Comparison of ENCODE assay signal across 8 cellular contexts in genomic region chr5:151773979-151774378, GRCh38. TPM values are rescaled to one million over a fixed set of nuclear protein-coding genes. Genes with fewer than 3 reads are reported as not detected.
DNase-seq lines count a peak whose midpoint lies in the region; ATAC-seq and TF ChIP-seq lines count a peak whose summit lies in the region.

No MANE protein-coding gene starts in this region.

- intact Hi-C loops in adrenal gland (cut with DNase I) = no loop called here

- peaks cover 30 to 58% of the 10 kb centered on the region in 2 donors for H3K4me1 ChIP-seq in adrenal gland (replicated peaks in 1 of 2)

- no peak overlapping the region for H3K27ac ChIP-seq in SK-N-MC
- H3K27ac ChIP-seq in adrenal gland = peak overlapping the region in 1 of 5 donors; percentile 92

- H3K27me3 ChIP-seq in H7 (ENCODE audit: control insufficient read depth, insufficient read depth, low read length) (no peaks in the 10 kb centered on the region), adrenal gland (no peaks in the 10 kb centered on the region)

- H3K36me3 ChIP-seq in H7 (replicated peaks; ENCODE audit: control insufficient read depth, insufficient read depth, low read length) (no peaks in the 10 kb centered on the region), SK-N-MC (ENCODE audit: insufficient read depth, low read length) (peaks cover 61% of the 10 kb centered on the region), adrenal gland (replicated peaks in 1 of 2) (no peaks in the 10 kb centered on the region)

- no peak for ATAC-seq in GM21360 (IDR thresholded peaks at IDR 0.05; ENCODE audit: unreplicated experiment)
- ATAC-seq in HG02885 (IDR thresholded peaks at IDR 0.05; ENCODE audit: poor library complexity, unreplicated experiment) = no peak

- H3K4me3 ChIP-seq in H7 (ENCODE audit: insufficient read depth, low read depth, low read length) = peak overlapping the region; percentile 8; the same call in 1 of the 2 replicates
- peak overlapping the region; percentile 86 for H3K4me3 ChIP-seq in SK-N-MC
- H3K4me3 ChIP-seq in fibroblast of pulmonary artery (replicated peaks; ENCODE audit: low read depth, low read length) = peak overlapping the region; percentile 76
- H3K4me3 ChIP-seq in skeletal muscle cell (ENCODE audit: low read depth, low read length) = peak overlapping the region; percentile 92
- peak overlapping the region in 1 of 4 donors; percentile 80 for H3K4me3 ChIP-seq in adrenal gland

- 2 to 7% (median 3%) methylated on average over 4 of the region's 4 CpGs for WGBS in adrenal gland, 4 donors

- no peak for TF ChIP-seq POLR2A in adrenal gland (IDR thresholded peaks at IDR 0.05)

- H3K9ac ChIP-seq in SK-N-MC (ENCODE audit: insufficient read length) = peak overlapping the region; percentile 93

- DNase-seq in H7 (no peak), SK-N-MC (ENCODE audit: low read depth, low spot score) (no peak), fibroblast of pulmonary artery (ENCODE audit: low read depth) (no peak), skeletal muscle cell (ENCODE audit: low read depth) (no peak), NCI-H2107 (lab: John Stamatoyannopoulos, UW) (no peak), adrenal gland (no peak)

- TF ChIP-seq CTCF in fibroblast of pulmonary artery (IDR thresholded peaks at IDR 0.05; ENCODE audit: low read length, missing control alignments) (no peak), adrenal gland (IDR thresholded peaks at IDR 0.05) (no peak)

- H3K9me3 ChIP-seq in SK-N-MC (ENCODE audit: low read depth, low read length) (no peaks in the 10 kb centered on the region; the same call in 1 of the 2 replicates), adrenal gland (replicated peaks in 1 of 3) (no peaks in the 10 kb centered on the region)

RNA-seq across cellular contexts. Expression of gene G3BP1, which starts 2.2 kb away (rescaled TPM):
- total RNA-seq in H7 (2014; rRNA removed; shearing (Covaris generic)) = 170 and 204 TPM in 2 replicates
- total RNA-seq in adrenal gland = 100 to 1,000 TPM in 5 of 8 donors, 10 to 100 TPM in 3; 61.4 to 167 (median 135) TPM
- polyA plus RNA-seq in adrenal gland = 10 to 100 TPM; 11.5 to 90.3 (median 13.0) TPM

RNA-seq across cellular contexts. Expression of gene ATOX1, which starts 15.5 kb away (rescaled TPM):
- 38.9 and 50.9 TPM in 2 replicates for total RNA-seq in H7 (2014; rRNA removed; shearing (Covaris generic))
- total RNA-seq in adrenal gland = 100 to 1,000 TPM in 7 of 8 donors, 10 to 100 TPM in 1; 97.5 to 291 (median 137) TPM
- polyA plus RNA-seq in adrenal gland = 100 to 1,000 TPM; 125 to 213 (median 136) TPM
